ENCODE assay signal across 8 cellular contexts in genomic region chr6:34392497-34393190, GRCh38. TPM values are rescaled to one million over a fixed set of nuclear protein-coding genes. Genes with fewer than 3 reads are reported as not detected.
DNase-seq lines count a peak whose midpoint lies in the region; ATAC-seq and TF ChIP-seq lines count a peak whose summit lies in the region.

Gene NUDT3, minus strand, starts transcription at chr6:34392669. Its CDS starts 307 bp downstream, at chr6:34392362.

- CTCF ChIA-PET in activated B cell treated with CpG ODN at 0.5 μM for 24 hours (lab: Charles Lee) = interaction anchor here (0.6 to 4.8 kb wide), 5 partner anchors 22 to 216 kb away, joined by 3 to 31 read pairs (median 9); partner anchors contain the start of gene SMIM29

- peak within 1 kb of the TSS; percentile 96 for H3K27ac ChIP-seq in caudate nucleus (ENCODE audit: low read depth, low read length)

- H3K4me3 Mint-ChIP-seq in activated B cell treated with CpG ODN at 0.5 μM for 24 hours = no peak within 1 kb of the TSS

- no peaks in the 10 kb centered on the region for H3K27me3 Mint-ChIP-seq in activated B cell treated with CpG ODN at 0.5 μM for 24 hours

- intact Hi-C loops in activated B cell treated with CpG ODN at 0.5 μM for 24 hours (cut with micrococcal nuclease) = loop anchor here (1.0 to 5.0 kb wide), 12 partner anchors 23 to 228 kb away; partner anchors contain the start of genes RPS10 and SMIM29

- no peaks in the 10 kb centered on the region for H3K9me3 Mint-ChIP-seq in activated B cell treated with CpG ODN at 0.5 μM for 24 hours

- ATAC-seq in HG03196 (IDR thresholded peaks at IDR 0.05; ENCODE audit: unreplicated experiment) (peak; percentile 89), activated B cell treated with CpG ODN at 0.5 μM for 24 hours (ENCODE audit: low read depth) (peak; percentile 87)

- DNase-seq in AG09309 (ENCODE audit: low read depth) (peak; percentile 66), NCI-H226 (peak; percentile 89), activated B cell treated with CpG ODN at 0.5 μM for 24 hours (peak; percentile 96), caudate nucleus (lab: John Stamatoyannopoulos, UW) (peak in 60 of 61 donors; percentile 54 to 96 (median 91)), iris pigment epithelial cell (ENCODE audit: low read depth) (peak; percentile 93)
- peak; percentile 89 for DNase-seq in stimulated activated CD4-positive, alpha-beta T cell treated with anti-CD3 and anti-CD28 coated beads, Interleukin-12 subunit alpha, Interleukin-12 subunit beta, amount 100 ng/mL, for 4 hours

- peaks cover 2% of the 10 kb centered on the region for H3K36me3 Mint-ChIP-seq in activated B cell treated with CpG ODN at 0.5 μM for 24 hours (ENCODE audit: low read depth)

- H3K4me3 ChIP-seq in AG09309 (ENCODE audit: control insufficient read depth, low read depth, low read length) = peak within 1 kb of the TSS; percentile 78

- H3K4me1 Mint-ChIP-seq in activated B cell treated with CpG ODN at 0.5 μM for 24 hours = peaks cover 26% of the 10 kb centered on the region

- POLR2A ChIA-PET in activated B cell treated with CpG ODN at 0.5 μM for 24 hours (lab: Charles Lee) = interaction anchor here (0.5 to 3.8 kb wide), 10 partner anchors 22 to 211 kb away, joined by 3 to 24 read pairs (median 4); partner anchors contain the start of genes HMGA1, RPS10 and SMIM29

- peak; percentile 88 for TF ChIP-seq CTCF in AG09309 (IDR thresholded peaks at IDR 0.05; ENCODE audit: control insufficient read depth, insufficient read depth, low read depth, low read length, missing control alignments)
- TF ChIP-seq CTCF in activated B cell treated with CpG ODN at 0.5 μM for 24 hours (IDR thresholded peaks at IDR 0.05) = no peak

- peak within 1 kb of the TSS; percentile 95 for H3K27ac Mint-ChIP-seq in activated B cell treated with CpG ODN at 0.5 μM for 24 hours

- in situ Hi-C loops in GM18951 (cut with MboI; ENCODE audit: low sequenced_read_pairs, unreplicated experiment) = no loop called here

- peak; percentile 87 for TF ChIP-seq POLR2A in GM18951 (IDR thresholded peaks at IDR 0.05; ENCODE audit: extremely low read depth, insufficient read depth, insufficient read length)

RNA-seq across cellular contexts. Expression of gene NUDT3, which starts in this region (rescaled TPM):
- total RNA-seq in activated B cell treated with CpG ODN at 0.5 μM for 24 hours = 24.1 and 27.0 TPM in 2 replicates

Comparison
In these comparisons a context has a peak if more than half of its experiments do, and no peak if none do; other contexts are left out.
1. Peak in every context shown above with its lines: DNase-seq, ATAC-seq, H3K4me3 ChIP-seq and H3K27ac ChIP-seq.